ENCODE assay signal across 20 cellular contexts in the genomic region with DNA sequence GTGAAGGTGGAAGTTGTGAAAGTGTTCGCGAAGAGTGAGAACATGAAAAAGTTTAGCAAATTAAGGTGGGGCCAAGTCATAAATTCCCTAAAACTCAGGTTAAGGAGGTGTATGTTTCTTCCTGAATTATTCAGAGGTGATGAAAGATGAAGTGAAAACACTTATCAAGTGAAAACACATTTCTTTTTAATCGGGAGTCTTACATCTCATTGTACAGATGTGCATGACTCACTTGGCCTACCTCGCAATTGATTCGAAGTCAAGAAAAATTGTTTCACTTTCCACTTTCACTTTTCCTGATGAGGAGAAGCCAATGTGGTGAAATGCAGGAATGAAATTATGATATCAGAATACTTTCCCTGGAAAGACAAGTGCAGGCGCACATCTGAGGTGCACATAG.
DNase-seq lines count a peak whose midpoint lies in the region; ATAC-seq, FAIRE-seq and TF ChIP-seq lines count a peak whose summit lies in the region.
"Had no signal": no experiment of that assay in that cellular context is flagged by ENCODE, and none has a peak within 500 bp of the region (broad histone marks: within the 10 kb centered on the region; RNA-seq: fewer than 3 reads in every experiment).

No MANE protein-coding gene starts in this region.

- peak; percentile 9 for DNase-seq in M059J (ENCODE audit: low read depth)
- peak; percentile 97 for DNase-seq in bronchial epithelial cell (ENCODE audit: low read depth)
- DNase-seq in left lung = no peak
- DNase-seq in HK-2 (ENCODE audit: unreplicated experiment) = no peak
- DNase-seq in NCI-H146 treated with DMSO at 0.1 percent for 48 hours (lab: John Stamatoyannopoulos, UW; ENCODE audit: unreplicated experiment) = no peak
- DNase-seq in DMS153 treated with DMSO at 0.1 percent for 48 hours (lab: John Stamatoyannopoulos, UW; ENCODE audit: unreplicated experiment) = no peak
- DNase-seq in activated CD4-positive, alpha-beta T cell treated with anti-CD3 and anti-CD28 coated beads for 1 hour = no peak
- DNase-seq: effector memory CD8-positive, alpha-beta T cell; GOT3; mesendoderm; NCI-H2081 treated with DMSO at 0.1 percent for 48 hours; NCI-H526; nephron progenitor cell; Peyer's patch; stimulated activated CD4-positive, alpha-beta T cell treated with anti-CD3 and anti-CD28 coated beads, Interleukin-15, amount 100 ng/mL, for 24 hours had no signal

- ATAC-seq in left lung = peak; percentile 57
- ATAC-seq: effector memory CD8-positive, alpha-beta T cell; gastroesophageal sphincter; GM12878 had no signal

- FAIRE-seq in bronchial epithelial cell (lab: Jason Lieb, UNC) = no peak
- FAIRE-seq: GM12878, TTC549, urothelium cell line had no signal

- TF ChIP-seq CTCF in bronchial epithelial cell (IDR thresholded peaks at IDR 0.05; ENCODE audit: insufficient read depth, low read length, severe bottlenecking) (no peak), left lung (IDR thresholded peaks at IDR 0.05) (no peak)

- no peak overlapping the region; the same call in 1 of the 2 replicates for H3K27ac ChIP-seq in ACC112 (ENCODE audit: low read depth, low read length)
- peak overlapping the region in 1 of 2 donors; percentile 43 for H3K27ac ChIP-seq in left lung
- H3K27ac ChIP-seq: gastroesophageal sphincter, Peyer's patch had no signal

- H3K4me3 ChIP-seq in ACC112 (ENCODE audit: low read depth, low read length) (peak overlapping the region; percentile 51), bronchial epithelial cell (ENCODE audit: low read depth, low read length) (no peak overlapping the region), left lung (no peak overlapping the region)
- H3K4me3 ChIP-seq: gastroesophageal sphincter, GM12878, Peyer's patch had no signal

- peaks cover 0 to 3% of the 10 kb centered on the region in 2 donors for H3K9me3 ChIP-seq in left lung
- H3K9me3 ChIP-seq: Peyer's patch had no signal

- intact Hi-C loops in left lung (cut with DNase I) = no loop called here

- H3K4me1 ChIP-seq in ACC112 (ENCODE audit: control insufficient read depth, insufficient read depth, low read length, unreplicated experiment) (peaks cover 17% of the 10 kb centered on the region), left lung (no peaks in the 10 kb centered on the region)
- H3K4me1 ChIP-seq: Peyer's patch had no signal

- peak overlapping the region; percentile 67 for H2AFZ ChIP-seq in ACC112 (ENCODE audit: low read length, unreplicated experiment)

- no peaks in the 10 kb centered on the region for H3K79me2 ChIP-seq in ACC112 (ENCODE audit: control insufficient read depth, insufficient read depth, low read length, unreplicated experiment)

- H3K27me3 ChIP-seq in ACC112 (ENCODE audit: insufficient read depth, low read length) = no peaks in the 10 kb centered on the region
- H3K27me3 ChIP-seq in bronchial epithelial cell (ENCODE audit: control insufficient read depth, insufficient read depth, low read length) = no peaks in the 10 kb centered on the region
- H3K27me3 ChIP-seq in left lung = no peaks in the 10 kb centered on the region
- H3K27me3 ChIP-seq: gastroesophageal sphincter, Peyer's patch had no signal

- no peaks in the 10 kb centered on the region for H3K36me3 ChIP-seq in ACC112 (ENCODE audit: insufficient read depth, low read length)
- H3K36me3 ChIP-seq in bronchial epithelial cell (ENCODE audit: control insufficient read depth, insufficient read depth, low read length) = no peaks in the 10 kb centered on the region
- no peaks in the 10 kb centered on the region for H3K36me3 ChIP-seq in left lung
- H3K36me3 ChIP-seq: gastroesophageal sphincter, Peyer's patch had no signal

Comparison
In these comparisons a context has a peak if more than half of its experiments do, and no peak if none do; other contexts are left out.
1. DNase-seq: peak in M059J (single experiment) and bronchial epithelial cell (single experiment); none in left lung (0 of 2), HK-2 (single experiment), NCI-H146 treated with DMSO at 0.1 percent for 48 hours (single experiment), DMS153 treated with DMSO at 0.1 percent for 48 hours (single experiment) and activated CD4-positive, alpha-beta T cell treated with anti-CD3 and anti-CD28 coated beads for 1 hour (single experiment).